Comparison of ENCODE assay signal across 8 cellular contexts in genomic region chr11:18321622-18321990, GRCh38. TPM values are rescaled to one million over a fixed set of nuclear protein-coding genes. Genes with fewer than 3 reads are reported as not detected.
DNase-seq lines count a peak whose midpoint lies in the region; ATAC-seq and TF ChIP-seq lines count a peak whose summit lies in the region.

No MANE protein-coding gene starts in this region.

- no peak for TF ChIP-seq CTCF in Panc1 (IDR thresholded peaks at IDR 0.05)
- no peak for TF ChIP-seq CTCF in epithelial cell of esophagus (IDR thresholded peaks at IDR 0.05; ENCODE audit: insufficient read depth, low read depth, low read length, missing control alignments)
- TF ChIP-seq CTCF in omental fat pad (IDR thresholded peaks at IDR 0.05) = no peak

- H3K9me3 ChIP-seq in Panc1 (ENCODE audit: control insufficient read depth, insufficient read depth, low read depth, low read length) = no peaks in the 10 kb centered on the region

- H3K27ac ChIP-seq in Panc1 (ENCODE audit: low read length) = peak overlapping the region; percentile 96

- H3K36me3 ChIP-seq in Panc1 (ENCODE audit: control insufficient read depth, insufficient read depth, low read length) = peaks cover 12% of the 10 kb centered on the region

- peak; percentile 8 for ATAC-seq in GM18498 (IDR thresholded peaks at IDR 0.05; ENCODE audit: unreplicated experiment)
- peak; percentile 4 for ATAC-seq in Panc1
- peak; percentile 37 for ATAC-seq in omental fat pad (ENCODE audit: low FRiP score)

- CTCF ChIA-PET in HEK293T (lab: Yijun Ruan, JAX) = interaction anchor here (0.7 to 0.8 kb wide), 3 partner anchors 9 to 106 kb away, joined by 3 to 4 read pairs (median 3); no protein-coding TSS in a partner anchor
- CTCF ChIA-PET in Panc1 (lab: Charles Lee) = interaction anchor here (1.0 kb wide), 1 partner anchor 118 kb away, joined by 3 read pairs; no protein-coding TSS in a partner anchor

- no peaks in the 10 kb centered on the region for H3K27me3 ChIP-seq in Panc1 (ENCODE audit: control insufficient read depth, insufficient read depth, low read length)

- POLR2A ChIA-PET in HEK293T (lab: Yijun Ruan, JAX) (interaction anchor here (0.6 to 4.3 kb wide), 5 partner anchors 10 to 205 kb away, joined by 3 to 37 read pairs (median 3); partner anchors contain the start of genes LDHA and TSG101), Panc1 (lab: Charles Lee) (no interaction called here)

- peaks cover 41% of the 10 kb centered on the region for H3K4me1 ChIP-seq in Panc1 (ENCODE audit: control insufficient read depth, insufficient read depth, low read length)

- intact Hi-C loops in Panc1 (cut with micrococcal nuclease; ENCODE audit: unreplicated experiment) = no loop called here

- BruUV-seq in Panc1 (replicated peaks; lab: Mats Ljungman, UMichigan) = TSS peak; percentile 82

- DNase-seq in HEK293T (ENCODE audit: extremely low spot score) (peak; percentile 15), Panc1 (ENCODE audit: low read depth, low spot score) (no peak), epithelial cell of esophagus (ENCODE audit: low read depth) (no peak), omental fat pad (ENCODE audit: low spot score) (no peak), SHP77 treated with DMSO at 0.1 percent for 48 hours (lab: John Stamatoyannopoulos, UW) (no peak), dedifferentiated amniotic fluid mesenchymal stem cell (ENCODE audit: extremely low spot score) (no peak)
- no peak for DNase-seq in stimulated activated CD4-positive, alpha-beta T cell treated with anti-CD3 and anti-CD28 coated beads, Interleukin-12 subunit alpha, Interleukin-12 subunit beta, amount 100 ng/mL, for 4 hours

- peak overlapping the region; percentile 93 to 98 for H3K4me3 ChIP-seq in Panc1 (ENCODE audit: low read depth in 2 of 2, low read length in 2 of 2)
- H3K4me3 ChIP-seq in epithelial cell of esophagus (ENCODE audit: low read length) = peak overlapping the region; percentile 95

- in situ Hi-C loops in Panc1 (cut with HindIII; ENCODE audit: low pct_unique_long_range_greater_than_20kb, low sequenced_read_pairs) = no loop called here

TF ChIP-seq in HEK293T, 16 proteins besides CTCF, POLR2A, EP300 and RAD21:
- no peak for TF ChIP-seq L3MBTL2 (conservative IDR thresholded peaks at IDR 0.05)
- no peak for TF ChIP-seq SUZ12 (IDR thresholded peaks at IDR 0.05)
- no peak for TF ChIP-seq FOXA1 (IDR thresholded peaks at IDR 0.05)
TF ChIP-seq in HEK293T: peak in this region for 0.

RNA-seq across cellular contexts. Expression of gene HPS5, which starts 0.3 kb away (rescaled TPM):
- total RNA-seq in Panc1 (2021; ENCODE audit: unreplicated experiment) (27.7 TPM), omental fat pad (10 to 100 TPM; 23.0 to 66.0 (median 24.1) TPM)
- polyA plus RNA-seq in Panc1 (2012; ENCODE audit: insufficient read length) = 12.2 TPM

RNA-seq across cellular contexts. Expression of gene GTF2H1, which starts 0.8 kb away (rescaled TPM):
- total RNA-seq in Panc1 (2021; ENCODE audit: unreplicated experiment) (60.6 TPM), omental fat pad (10 to 100 TPM; 54.1 to 74.2 (median 70.8) TPM)
- polyA plus RNA-seq in Panc1 (2012; ENCODE audit: insufficient read length) = 30.0 TPM

RNA-seq across cellular contexts. Expression of gene SAA1, which starts 55.5 kb away (rescaled TPM):
- total RNA-seq in Panc1 (2021; ENCODE audit: unreplicated experiment) = 7.9 TPM
- polyA plus RNA-seq in Panc1 (2012; ENCODE audit: insufficient read length) = 0.42 TPM
- total RNA-seq in omental fat pad = 1,000 to 10,000 TPM in 1 of 4 donors, 100 to 1,000 TPM in 3; 170 to 1,717 (median 790) TPM

Comparison
In these comparisons a context has a peak if more than half of its experiments do, and no peak if none do; other contexts are left out.
1. RNA of gene SAA1, which starts 55.5 kb away (total RNA-seq): 170 to 1,717 TPM in omental fat pad; 7.9 TPM in Panc1 (single experiment); every median in the first group is over 10 times any median in the second.
2. Peak in every context shown above with its lines, with median percentiles within 50 percentile points of each other: ATAC-seq.